In genomic region chr16:51149721-51150158, GRCh38 we compare ENCODE assay signal across 1 cellular context.
TF ChIP-seq lines count a peak whose summit lies in the region.

No MANE protein-coding gene starts in this region.

TF ChIP-seq in HepG2, 621 proteins besides CTCF, POLR2A, EP300 and RAD21 (continues in another document):
- TF ChIP-seq ZC3H13 (CRISPR knock-in tag; IDR thresholded peaks at IDR 0.05): no peak
- peak; percentile 46; the same call in 1 of the 2 replicates for TF ChIP-seq YEATS4 (CRISPR knock-in tag; IDR thresholded peaks at IDR 0.05; ENCODE audit: borderline replicate concordance)
- TF ChIP-seq ZNF251 (CRISPR knock-in tag; IDR thresholded peaks at IDR 0.05): 0 out of 2 replicates have a peak, but pooled peaks have one; percentile 57
- TF ChIP-seq TBX2 (CRISPR knock-in tag; IDR thresholded peaks at IDR 0.05; ENCODE audit: borderline replicate concordance): peak; percentile 26; the same call in 1 of the 2 replicates
- 0 out of 2 replicates have a peak, but pooled peaks have one; percentile 15 for TF ChIP-seq NR2C2 (CRISPR knock-in tag; IDR thresholded peaks at IDR 0.05; ENCODE audit: borderline replicate concordance)
- 0 out of 2 replicates have a peak, but pooled peaks have one; percentile 25 for TF ChIP-seq ZNF83 (CRISPR knock-in tag; IDR thresholded peaks at IDR 0.05; ENCODE audit: borderline replicate concordance)
- TF ChIP-seq ZNF678 (CRISPR knock-in tag; IDR thresholded peaks at IDR 0.05): 0 out of 2 replicates have a peak, but pooled peaks have one; percentile 59
- TF ChIP-seq ZFP62 (CRISPR knock-in tag; IDR thresholded peaks at IDR 0.05): no peak
- 0 out of 2 replicates have a peak, but pooled peaks have one; percentile 66 for TF ChIP-seq MEIS1 (CRISPR knock-in tag; IDR thresholded peaks at IDR 0.05; ENCODE audit: borderline replicate concordance)
- peak; percentile 74; the same call in 1 of the 2 replicates for TF ChIP-seq ZFY (CRISPR knock-in tag; IDR thresholded peaks at IDR 0.05)
- TF ChIP-seq MTA1 (CRISPR knock-in tag; IDR thresholded peaks at IDR 0.05; ENCODE audit: borderline replicate concordance): 0 out of 2 replicates have a peak, but pooled peaks have one; percentile 30
- TF ChIP-seq, protein P1, sequence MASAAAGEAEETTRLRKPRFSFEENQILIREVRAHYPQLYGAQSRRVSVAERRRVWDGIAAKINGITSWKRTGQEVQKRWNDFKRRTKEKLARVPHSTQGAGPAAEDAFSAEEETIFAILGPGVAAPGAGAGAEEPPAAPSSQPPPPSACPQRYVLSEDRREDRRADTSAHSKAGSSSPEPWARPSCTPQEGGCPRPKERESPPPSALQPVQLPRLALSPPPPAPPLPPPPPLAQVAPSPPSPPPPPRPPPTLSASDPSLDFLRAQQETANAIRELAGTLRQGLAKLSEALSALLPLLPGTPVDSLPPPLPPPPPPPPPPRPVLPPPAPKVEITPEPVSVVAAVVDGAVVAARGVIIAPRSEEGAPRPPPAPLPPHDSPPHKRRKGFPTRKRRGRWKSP (CRISPR knock-in tag; IDR thresholded peaks at IDR 0.05): 0 out of 2 replicates have a peak, but pooled peaks have one; percentile 37
- 0 out of 2 replicates have a peak, but pooled peaks have one; percentile 7 for TF ChIP-seq ARID5B (CRISPR knock-in tag; IDR thresholded peaks at IDR 0.05)
- TF ChIP-seq BCL6 (CRISPR knock-in tag; IDR thresholded peaks at IDR 0.05): peak; percentile 17; the same call in 1 of the 2 replicates
- TF ChIP-seq, protein P2, sequence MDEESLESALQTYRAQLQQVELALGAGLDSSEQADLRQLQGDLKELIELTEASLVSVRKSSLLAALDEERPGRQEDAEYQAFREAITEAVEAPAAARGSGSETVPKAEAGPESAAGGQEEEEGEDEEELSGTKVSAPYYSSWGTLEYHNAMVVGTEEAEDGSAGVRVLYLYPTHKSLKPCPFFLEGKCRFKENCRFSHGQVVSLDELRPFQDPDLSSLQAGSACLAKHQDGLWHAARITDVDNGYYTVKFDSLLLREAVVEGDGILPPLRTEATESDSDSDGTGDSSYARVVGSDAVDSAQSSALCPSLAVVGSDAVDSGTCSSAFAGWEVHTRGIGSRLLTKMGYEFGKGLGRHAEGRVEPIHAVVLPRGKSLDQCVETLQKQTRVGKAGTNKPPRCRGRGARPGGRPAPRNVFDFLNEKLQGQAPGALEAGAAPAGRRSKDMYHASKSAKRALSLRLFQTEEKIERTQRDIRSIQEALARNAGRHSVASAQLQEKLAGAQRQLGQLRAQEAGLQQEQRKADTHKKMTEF (CRISPR knock-in tag; IDR thresholded peaks at IDR 0.05): peak; percentile 39; the same call in 1 of the 2 replicates
- TF ChIP-seq ZNF232 (CRISPR knock-in tag; IDR thresholded peaks at IDR 0.05; ENCODE audit: borderline replicate concordance): peak; percentile 40; the same call in 1 of the 2 replicates
- TF ChIP-seq, protein P3, sequence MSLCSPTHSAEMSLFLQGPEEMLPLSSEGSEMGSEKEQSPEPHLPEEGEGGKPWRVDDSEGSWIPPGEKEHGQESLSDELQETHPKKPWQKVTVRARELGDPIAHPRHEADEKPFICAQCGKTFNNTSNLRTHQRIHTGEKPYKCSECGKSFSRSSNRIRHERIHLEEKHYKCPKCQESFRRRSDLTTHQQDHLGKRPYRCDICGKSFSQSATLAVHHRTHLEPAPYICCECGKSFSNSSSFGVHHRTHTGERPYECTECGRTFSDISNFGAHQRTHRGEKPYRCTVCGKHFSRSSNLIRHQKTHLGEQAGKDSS (CRISPR knock-in tag; IDR thresholded peaks at IDR 0.05; ENCODE audit: borderline replicate concordance, low read depth): 0 out of 2 replicates have a peak, but pooled peaks have one; percentile 67
- TF ChIP-seq, protein P4, sequence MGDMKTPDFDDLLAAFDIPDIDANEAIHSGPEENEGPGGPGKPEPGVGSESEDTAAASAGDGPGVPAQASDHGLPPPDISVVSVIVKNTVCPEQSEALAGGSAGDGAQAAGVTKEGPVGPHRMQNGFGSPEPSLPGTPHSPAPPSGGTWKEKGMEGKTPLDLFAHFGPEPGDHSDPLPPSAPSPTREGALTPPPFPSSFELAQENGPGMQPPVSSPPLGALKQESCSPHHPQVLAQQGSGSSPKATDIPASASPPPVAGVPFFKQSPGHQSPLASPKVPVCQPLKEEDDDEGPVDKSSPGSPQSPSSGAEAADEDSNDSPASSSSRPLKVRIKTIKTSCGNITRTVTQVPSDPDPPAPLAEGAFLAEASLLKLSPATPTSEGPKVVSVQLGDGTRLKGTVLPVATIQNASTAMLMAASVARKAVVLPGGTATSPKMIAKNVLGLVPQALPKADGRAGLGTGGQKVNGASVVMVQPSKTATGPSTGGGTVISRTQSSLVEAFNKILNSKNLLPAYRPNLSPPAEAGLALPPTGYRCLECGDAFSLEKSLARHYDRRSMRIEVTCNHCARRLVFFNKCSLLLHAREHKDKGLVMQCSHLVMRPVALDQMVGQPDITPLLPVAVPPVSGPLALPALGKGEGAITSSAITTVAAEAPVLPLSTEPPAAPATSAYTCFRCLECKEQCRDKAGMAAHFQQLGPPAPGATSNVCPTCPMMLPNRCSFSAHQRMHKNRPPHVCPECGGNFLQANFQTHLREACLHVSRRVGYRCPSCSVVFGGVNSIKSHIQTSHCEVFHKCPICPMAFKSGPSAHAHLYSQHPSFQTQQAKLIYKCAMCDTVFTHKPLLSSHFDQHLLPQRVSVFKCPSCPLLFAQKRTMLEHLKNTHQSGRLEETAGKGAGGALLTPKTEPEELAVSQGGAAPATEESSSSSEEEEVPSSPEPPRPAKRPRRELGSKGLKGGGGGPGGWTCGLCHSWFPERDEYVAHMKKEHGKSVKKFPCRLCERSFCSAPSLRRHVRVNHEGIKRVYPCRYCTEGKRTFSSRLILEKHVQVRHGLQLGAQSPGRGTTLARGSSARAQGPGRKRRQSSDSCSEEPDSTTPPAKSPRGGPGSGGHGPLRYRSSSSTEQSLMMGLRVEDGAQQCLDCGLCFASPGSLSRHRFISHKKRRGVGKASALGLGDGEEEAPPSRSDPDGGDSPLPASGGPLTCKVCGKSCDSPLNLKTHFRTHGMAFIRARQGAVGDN (CRISPR knock-in tag; IDR thresholded peaks at IDR 0.05): peak; percentile 69; the same call in 1 of the 2 replicates
- no peak for TF ChIP-seq TBP (CRISPR knock-in tag; IDR thresholded peaks at IDR 0.05)
- no peak for TF ChIP-seq ZBTB40 (IDR thresholded peaks at IDR 0.05)
- peak; percentile 25; the same call in 1 of the 2 replicates for TF ChIP-seq ZBTB40 (CRISPR knock-in tag; IDR thresholded peaks at IDR 0.05)
- TF ChIP-seq ELF1 (CRISPR knock-in tag; IDR thresholded peaks at IDR 0.05): no peak
- TF ChIP-seq, protein P5, sequence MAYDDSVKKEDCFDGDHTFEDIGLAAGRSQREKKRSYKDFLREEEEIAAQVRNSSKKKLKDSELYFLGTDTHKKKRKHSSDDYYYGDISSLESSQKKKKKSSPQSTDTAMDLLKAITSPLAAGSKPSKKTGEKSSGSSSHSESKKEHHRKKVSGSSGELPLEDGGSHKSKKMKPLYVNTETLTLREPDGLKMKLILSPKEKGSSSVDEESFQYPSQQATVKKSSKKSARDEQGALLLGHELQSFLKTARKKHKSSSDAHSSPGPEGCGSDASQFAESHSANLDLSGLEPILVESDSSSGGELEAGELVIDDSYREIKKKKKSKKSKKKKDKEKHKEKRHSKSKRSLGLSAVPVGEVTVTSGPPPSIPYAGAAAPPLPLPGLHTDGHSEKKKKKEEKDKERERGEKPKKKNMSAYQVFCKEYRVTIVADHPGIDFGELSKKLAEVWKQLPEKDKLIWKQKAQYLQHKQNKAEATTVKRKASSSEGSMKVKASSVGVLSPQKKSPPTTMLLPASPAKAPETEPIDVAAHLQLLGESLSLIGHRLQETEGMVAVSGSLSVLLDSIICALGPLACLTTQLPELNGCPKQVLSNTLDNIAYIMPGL (CRISPR knock-in tag; IDR thresholded peaks at IDR 0.05; ENCODE audit: borderline replicate concordance in 1 of 2, low read depth in 1 of 2): peak in 1 of 2 experiments; percentile 55; a peak in 1 of 4 replicates
- peak; percentile 39; the same call in 1 of the 2 replicates for TF ChIP-seq ARNTL (CRISPR knock-in tag; IDR thresholded peaks at IDR 0.05)
